ENCODE assay signal across 8 cellular contexts in genomic region chr1:228459091-228459993, GRCh38. TPM values are rescaled to one million over a fixed set of nuclear protein-coding genes. Genes with fewer than 3 reads are reported as not detected.
DNase-seq lines count a peak whose midpoint lies in the region; ATAC-seq and TF ChIP-seq lines count a peak whose summit lies in the region.

No MANE protein-coding gene starts in this region.

- DNase-seq in GM04503 (ENCODE audit: low read depth) (peak; percentile 30), NCI-H82 treated with DMSO at 0.1 percent for 48 hours (lab: John Stamatoyannopoulos, UW; ENCODE audit: unreplicated experiment) (peak; percentile 68), activated T-helper 1 cell treated with Interleukin-2 at 50 U/mL for 16 hours (ENCODE audit: low read depth) (peak; percentile 27), fibroblast of peridontal ligament (ENCODE audit: extremely low read depth) (peak; percentile 75), neural crest cell (ENCODE audit: low read depth, low spot score) (peak; percentile 62), ureter (ENCODE audit: low spot score) (peak; percentile 69)

- ATAC-seq in HG03439 (IDR thresholded peaks at IDR 0.05; ENCODE audit: unreplicated experiment) (peak; percentile 19), HG03280 (IDR thresholded peaks at IDR 0.05; ENCODE audit: unreplicated experiment) (no peak)

- peaks cover 60% of the 10 kb centered on the region for H3K4me1 Mint-ChIP-seq in neural crest cell

- no peak overlapping the region for H3K27ac Mint-ChIP-seq in neural crest cell (ENCODE audit: unreplicated experiment)

- peaks cover 46% of the 10 kb centered on the region for H3K27me3 Mint-ChIP-seq in neural crest cell (ENCODE audit: low read depth)

- peak overlapping the region; percentile 99 for H3K4me3 Mint-ChIP-seq in neural crest cell

- H3K36me3 Mint-ChIP-seq in neural crest cell (ENCODE audit: low read depth) = peaks cover 2% of the 10 kb centered on the region

- H3K9me3 Mint-ChIP-seq in neural crest cell = no peaks in the 10 kb centered on the region

- TF ChIP-seq CTCF in neural crest cell (conservative IDR thresholded peaks at IDR 0.05) = peak; percentile 88

RNA-seq across cellular contexts. Expression of gene RNF187, which starts 27.8 kb away (rescaled TPM):
- 117 and 129 TPM in 2 replicates for total RNA-seq in neural crest cell
- 104 TPM for total RNA-seq in ureter

RNA-seq across cellular contexts. Expression of gene TRIM17, which starts 42.7 kb away (rescaled TPM):
- total RNA-seq in neural crest cell (4.7 and 6.3 TPM in 2 replicates), ureter (22.6 TPM)

RNA-seq across cellular contexts. Expression of gene TRIM11, which starts 52.7 kb away (rescaled TPM):
- total RNA-seq in neural crest cell = 38.4 and 45.3 TPM in 2 replicates
- 40.1 TPM for total RNA-seq in ureter
